16 cellular contexts compared by ENCODE assay signal in genomic region chr21:42835611-42836401, GRCh38. TPM values are rescaled to one million over a fixed set of nuclear protein-coding genes. Genes with fewer than 3 reads are reported as not detected.
DNase-seq lines count a peak whose midpoint lies in the region; ATAC-seq and TF ChIP-seq lines count a peak whose summit lies in the region.
"Had no signal": no experiment of that assay in that cellular context is flagged by ENCODE, and none has a peak within 500 bp of the region (broad histone marks: within the 10 kb centered on the region; RNA-seq: fewer than 3 reads in every experiment).

No MANE protein-coding gene starts in this region.

- H3K36me3 Mint-ChIP-seq in activated CD8-positive, alpha-beta T cell treated with anti-CD3 and anti-CD28 coated beads, Interleukin-2, amount 10 ng/mL, durations not matched to agents 7 days and 5 days (ENCODE audit: low read depth): peaks cover 15% of the 10 kb centered on the region
- H3K36me3 Mint-ChIP-seq in activated CD8-positive, alpha-beta T cell treated with anti-CD3 and anti-CD28 coated beads for 36 hours (ENCODE audit: low read depth): peaks cover 8% of the 10 kb centered on the region
- H3K36me3 Mint-ChIP-seq in chondrocyte (ENCODE audit: low read depth): no peaks in the 10 kb centered on the region
- H3K36me3 Mint-ChIP-seq in naive thymus-derived CD8-positive, alpha-beta T cell: peaks cover 0 to 11% (median 5%) of the 10 kb centered on the region in 3 donors

- DNase-seq in activated CD8-positive, alpha-beta T cell treated with anti-CD3 and anti-CD28 coated beads, Interleukin-2, amount 10 ng/mL, durations not matched to agents 7 days and 5 days: peak; percentile 9
- DNase-seq in activated CD8-positive, alpha-beta T cell treated with anti-CD3 and anti-CD28 coated beads for 36 hours: no peak
- DNase-seq in AG20443 (ENCODE audit: low spot score): peak; percentile 1
- DNase-seq in chondrocyte (ENCODE audit: low spot score): peak; percentile 5
- DNase-seq in naive thymus-derived CD8-positive, alpha-beta T cell: no peak
- no peak for DNase-seq in DMS114 treated with DMSO at 0.1 percent for 48 hours (lab: John Stamatoyannopoulos, UW; ENCODE audit: unreplicated experiment)
- DNase-seq in left colon: no peak
- no peak for DNase-seq in NCI-H1930 (lab: John Stamatoyannopoulos, UW)
- DNase-seq: 8988T, DMS 273 treated with DMSO at 0.1 percent for 48 hours, GF-D8, MG63, NCI-H1092, NCI-H146, NCI-H510A treated with DMSO at 0.1 percent for 48 hours, PC-9 had no signal

- peaks cover 33% of the 10 kb centered on the region for H3K4me1 Mint-ChIP-seq in activated CD8-positive, alpha-beta T cell treated with anti-CD3 and anti-CD28 coated beads, Interleukin-2, amount 10 ng/mL, durations not matched to agents 7 days and 5 days (ENCODE audit: low read depth)
- H3K4me1 Mint-ChIP-seq in activated CD8-positive, alpha-beta T cell treated with anti-CD3 and anti-CD28 coated beads for 36 hours (ENCODE audit: low read depth): peaks cover 31% of the 10 kb centered on the region
- H3K4me1 Mint-ChIP-seq in chondrocyte (ENCODE audit: low read depth): no peaks in the 10 kb centered on the region
- peaks cover 23 to 36% (median 31%) of the 10 kb centered on the region in 4 donors for H3K4me1 Mint-ChIP-seq in naive thymus-derived CD8-positive, alpha-beta T cell

- ATAC-seq in activated CD8-positive, alpha-beta T cell treated with anti-CD3 and anti-CD28 coated beads, Interleukin-2, amount 10 ng/mL, durations not matched to agents 7 days and 5 days: no peak
- ATAC-seq in activated CD8-positive, alpha-beta T cell treated with anti-CD3 and anti-CD28 coated beads for 36 hours: no peak
- ATAC-seq in naive thymus-derived CD8-positive, alpha-beta T cell: no peak
- ATAC-seq in left colon: no peak

- H3K27me3 Mint-ChIP-seq in activated CD8-positive, alpha-beta T cell treated with anti-CD3 and anti-CD28 coated beads, Interleukin-2, amount 10 ng/mL, durations not matched to agents 7 days and 5 days (ENCODE audit: low read depth): peaks cover 2% of the 10 kb centered on the region
- no peaks in the 10 kb centered on the region for H3K27me3 Mint-ChIP-seq in activated CD8-positive, alpha-beta T cell treated with anti-CD3 and anti-CD28 coated beads for 36 hours
- peaks cover 19% of the 10 kb centered on the region for H3K27me3 Mint-ChIP-seq in chondrocyte (ENCODE audit: low read depth)
- H3K27me3 Mint-ChIP-seq in naive thymus-derived CD8-positive, alpha-beta T cell: no peaks in the 10 kb centered on the region

- H3K9me3 Mint-ChIP-seq in activated CD8-positive, alpha-beta T cell treated with anti-CD3 and anti-CD28 coated beads, Interleukin-2, amount 10 ng/mL, durations not matched to agents 7 days and 5 days (ENCODE audit: insufficient read depth): peaks cover 5% of the 10 kb centered on the region
- H3K9me3 Mint-ChIP-seq in activated CD8-positive, alpha-beta T cell treated with anti-CD3 and anti-CD28 coated beads for 36 hours: no peaks in the 10 kb centered on the region
- H3K9me3 Mint-ChIP-seq in chondrocyte (ENCODE audit: low read depth): no peaks in the 10 kb centered on the region
- H3K9me3 Mint-ChIP-seq in naive thymus-derived CD8-positive, alpha-beta T cell: no peaks in the 10 kb centered on the region

- intact Hi-C loops in activated CD8-positive, alpha-beta T cell treated with anti-CD3 and anti-CD28 coated beads for 36 hours (cut with micrococcal nuclease): no loop called here
- intact Hi-C loops in left colon (cut with DNase I, micrococcal nuclease): no loop called here

- CTCF ChIA-PET in activated CD8-positive, alpha-beta T cell treated with anti-CD3 and anti-CD28 coated beads, Interleukin-2, amount 10 ng/mL, durations not matched to agents 7 days and 5 days (lab: Charles Lee): interaction anchor here (0.6 kb wide), 1 partner anchor 13 kb away, joined by 3 read pairs; no protein-coding TSS in a partner anchor
- CTCF ChIA-PET in activated CD8-positive, alpha-beta T cell treated with anti-CD3 and anti-CD28 coated beads for 36 hours (lab: Charles Lee): interaction anchor here (0.7 kb wide), 1 partner anchor 52 kb away, joined by 3 read pairs; no protein-coding TSS in a partner anchor

- POLR2A ChIA-PET in activated CD8-positive, alpha-beta T cell treated with anti-CD3 and anti-CD28 coated beads, Interleukin-2, amount 10 ng/mL, durations not matched to agents 7 days and 5 days (lab: Charles Lee): no interaction called here
- POLR2A ChIA-PET in activated CD8-positive, alpha-beta T cell treated with anti-CD3 and anti-CD28 coated beads for 36 hours (lab: Charles Lee): interaction anchor here (0.6 to 0.8 kb wide), 3 partner anchors 9 to 152 kb away, joined by 3 read pairs; no protein-coding TSS in a partner anchor
- POLR2A ChIA-PET in naive thymus-derived CD8-positive, alpha-beta T cell (lab: Charles Lee): no interaction called here

- TF ChIP-seq CTCF in activated CD8-positive, alpha-beta T cell treated with anti-CD3 and anti-CD28 coated beads for 36 hours (IDR thresholded peaks at IDR 0.05): no peak
- TF ChIP-seq CTCF in chondrocyte (IDR thresholded peaks at IDR 0.05): no peak

- H3K27ac Mint-ChIP-seq in activated CD8-positive, alpha-beta T cell treated with anti-CD3 and anti-CD28 coated beads, Interleukin-2, amount 10 ng/mL, durations not matched to agents 7 days and 5 days: no peak overlapping the region
- no peak overlapping the region for H3K27ac Mint-ChIP-seq in activated CD8-positive, alpha-beta T cell treated with anti-CD3 and anti-CD28 coated beads for 36 hours
- no peak overlapping the region for H3K27ac Mint-ChIP-seq in chondrocyte (ENCODE audit: unreplicated experiment)
- H3K27ac Mint-ChIP-seq in naive thymus-derived CD8-positive, alpha-beta T cell: peak overlapping the region in 6 of 10 donors; percentile 8 to 88 (median 52)

- H3K4me3 Mint-ChIP-seq in activated CD8-positive, alpha-beta T cell treated with anti-CD3 and anti-CD28 coated beads, Interleukin-2, amount 10 ng/mL, durations not matched to agents 7 days and 5 days: no peak overlapping the region
- H3K4me3 Mint-ChIP-seq in activated CD8-positive, alpha-beta T cell treated with anti-CD3 and anti-CD28 coated beads for 36 hours: no peak overlapping the region
- H3K4me3 Mint-ChIP-seq in chondrocyte (ENCODE audit: unreplicated experiment): no peak overlapping the region
- no peak overlapping the region for H3K4me3 Mint-ChIP-seq in naive thymus-derived CD8-positive, alpha-beta T cell

RNA-seq across cellular contexts. Expression of gene WDR4, which starts 43.5 kb away (rescaled TPM):
- 10 to 100 TPM; 35.6 to 40.9 TPM for total RNA-seq in activated CD8-positive, alpha-beta T cell treated with anti-CD3 and anti-CD28 coated beads, Interleukin-2, amount 10 ng/mL, durations not matched to agents 7 days and 5 days
- total RNA-seq in activated CD8-positive, alpha-beta T cell treated with anti-CD3 and anti-CD28 coated beads for 36 hours: 10 to 100 TPM; 49.8 to 53.5 TPM
- total RNA-seq in chondrocyte: 9.6 to 12.2 TPM (median 11.5 TPM) in 3 replicates
- total RNA-seq in naive thymus-derived CD8-positive, alpha-beta T cell: 10 to 100 TPM; 30.0 to 32.6 TPM
- polyA plus RNA-seq in naive thymus-derived CD8-positive, alpha-beta T cell: 1 to 10 TPM; 6.9 to 9.9 (median 9.3) TPM
- total RNA-seq in left colon: 10 to 100 TPM; 10.5 to 21.5 TPM

RNA-seq across cellular contexts. Expression of gene NDUFV3, which starts 57.3 kb away (rescaled TPM):
- total RNA-seq in activated CD8-positive, alpha-beta T cell treated with anti-CD3 and anti-CD28 coated beads, Interleukin-2, amount 10 ng/mL, durations not matched to agents 7 days and 5 days: 10 to 100 TPM; 27.7 to 28.1 TPM
- 10 to 100 TPM; 29.0 to 29.8 TPM for total RNA-seq in activated CD8-positive, alpha-beta T cell treated with anti-CD3 and anti-CD28 coated beads for 36 hours
- total RNA-seq in chondrocyte (41.7 to 50.6 TPM (median 42.9 TPM) in 3 replicates), left colon (10 to 100 TPM; 35.7 to 38.2 TPM)
- total RNA-seq in naive thymus-derived CD8-positive, alpha-beta T cell: 10 to 100 TPM; 35.9 to 37.1 TPM
- polyA plus RNA-seq in naive thymus-derived CD8-positive, alpha-beta T cell: 10 to 100 TPM; 10.2 to 27.2 (median 23.0) TPM

Comparison
In these comparisons a context has a peak if more than half of its experiments do, and no peak if none do; other contexts are left out.
1. DNase-seq: peak in activated CD8-positive, alpha-beta T cell treated with anti-CD3 and anti-CD28 coated beads, Interleukin-2, amount 10 ng/mL, durations not matched to agents 7 days and 5 days (single experiment), AG20443 (single experiment) and chondrocyte (single experiment); none in activated CD8-positive, alpha-beta T cell treated with anti-CD3 and anti-CD28 coated beads for 36 hours (single experiment), naive thymus-derived CD8-positive, alpha-beta T cell (0 of 10), DMS114 treated with DMSO at 0.1 percent for 48 hours (single experiment), left colon (0 of 2) and NCI-H1930 (0 of 2).
2. H3K27ac Mint-ChIP-seq: peak in naive thymus-derived CD8-positive, alpha-beta T cell (6 of 10); none in activated CD8-positive, alpha-beta T cell treated with anti-CD3 and anti-CD28 coated beads, Interleukin-2, amount 10 ng/mL, durations not matched to agents 7 days and 5 days (single experiment), activated CD8-positive, alpha-beta T cell treated with anti-CD3 and anti-CD28 coated beads for 36 hours (single experiment) and chondrocyte (single experiment).